Comparison of ENCODE assay signal across 1 cellular context in the genomic region with DNA sequence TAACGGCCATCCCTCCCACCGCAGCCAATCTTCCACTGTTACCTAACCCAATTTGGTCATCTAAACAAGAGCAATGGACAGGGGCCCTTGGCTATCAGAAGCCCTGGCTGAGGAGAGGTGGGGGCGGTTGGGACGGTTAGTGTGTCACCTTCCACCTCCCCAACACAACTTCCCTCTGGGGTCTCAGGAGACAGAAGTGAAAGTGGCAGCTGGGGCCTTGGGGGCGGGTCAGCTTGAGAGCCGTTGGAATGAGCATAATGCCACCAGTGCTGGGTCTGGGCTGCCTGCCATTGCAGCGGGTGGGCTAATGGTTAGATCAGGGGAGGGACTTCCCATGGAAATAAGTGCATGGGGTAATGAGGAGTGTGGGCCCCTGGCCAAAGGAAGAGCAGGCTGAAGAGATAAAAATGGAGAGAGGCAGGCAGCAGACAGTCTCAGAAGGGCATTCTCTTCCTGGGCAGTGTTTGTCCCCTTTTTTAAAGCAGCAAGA.
TF ChIP-seq lines count a peak whose summit lies in the region.

No MANE protein-coding gene starts in this region.

TF ChIP-seq in K562, 482 proteins besides CTCF, POLR2A, EP300 and RAD21 (continued from another document and continues in another):
- TF ChIP-seq, protein P1, sequence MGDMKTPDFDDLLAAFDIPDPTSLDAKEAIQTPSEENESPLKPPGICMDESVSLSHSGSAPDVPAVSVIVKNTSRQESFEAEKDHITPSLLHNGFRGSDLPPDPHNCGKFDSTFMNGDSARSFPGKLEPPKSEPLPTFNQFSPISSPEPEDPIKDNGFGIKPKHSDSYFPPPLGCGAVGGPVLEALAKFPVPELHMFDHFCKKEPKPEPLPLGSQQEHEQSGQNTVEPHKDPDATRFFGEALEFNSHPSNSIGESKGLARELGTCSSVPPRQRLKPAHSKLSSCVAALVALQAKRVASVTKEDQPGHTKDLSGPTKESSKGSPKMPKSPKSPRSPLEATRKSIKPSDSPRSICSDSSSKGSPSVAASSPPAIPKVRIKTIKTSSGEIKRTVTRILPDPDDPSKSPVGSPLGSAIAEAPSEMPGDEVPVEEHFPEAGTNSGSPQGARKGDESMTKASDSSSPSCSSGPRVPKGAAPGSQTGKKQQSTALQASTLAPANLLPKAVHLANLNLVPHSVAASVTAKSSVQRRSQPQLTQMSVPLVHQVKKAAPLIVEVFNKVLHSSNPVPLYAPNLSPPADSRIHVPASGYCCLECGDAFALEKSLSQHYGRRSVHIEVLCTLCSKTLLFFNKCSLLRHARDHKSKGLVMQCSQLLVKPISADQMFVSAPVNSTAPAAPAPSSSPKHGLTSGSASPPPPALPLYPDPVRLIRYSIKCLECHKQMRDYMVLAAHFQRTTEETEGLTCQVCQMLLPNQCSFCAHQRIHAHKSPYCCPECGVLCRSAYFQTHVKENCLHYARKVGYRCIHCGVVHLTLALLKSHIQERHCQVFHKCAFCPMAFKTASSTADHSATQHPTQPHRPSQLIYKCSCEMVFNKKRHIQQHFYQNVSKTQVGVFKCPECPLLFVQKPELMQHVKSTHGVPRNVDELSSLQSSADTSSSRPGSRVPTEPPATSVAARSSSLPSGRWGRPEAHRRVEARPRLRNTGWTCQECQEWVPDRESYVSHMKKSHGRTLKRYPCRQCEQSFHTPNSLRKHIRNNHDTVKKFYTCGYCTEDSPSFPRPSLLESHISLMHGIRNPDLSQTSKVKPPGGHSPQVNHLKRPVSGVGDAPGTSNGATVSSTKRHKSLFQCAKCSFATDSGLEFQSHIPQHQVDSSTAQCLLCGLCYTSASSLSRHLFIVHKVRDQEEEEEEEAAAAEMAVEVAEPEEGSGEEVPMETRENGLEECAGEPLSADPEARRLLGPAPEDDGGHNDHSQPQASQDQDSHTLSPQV (IDR thresholded peaks at IDR 0.05) = 0 out of 2 replicates have a peak, but pooled peaks have one; percentile 14
- TF ChIP-seq TRIM28 (IDR thresholded peaks at IDR 0.05) (no peak), ZNF76 (CRISPR knock-in tag; IDR thresholded peaks at IDR 0.05; ENCODE audit: borderline replicate concordance) (no peak), ZNF717 (CRISPR knock-in tag; IDR thresholded peaks at IDR 0.05) (no peak), KDM2B (CRISPR knock-in tag; IDR thresholded peaks at IDR 0.05) (no peak), SRSF1 (IDR thresholded peaks at IDR 0.05; ENCODE audit: low read depth, low read length) (no peak), ZNF764 (CRISPR knock-in tag; IDR thresholded peaks at IDR 0.05; ENCODE audit: low read depth) (no peak), ZNF766 (CRISPR knock-in tag; conservative IDR thresholded peaks at IDR 0.05) (no peak), ZZZ3 (IDR thresholded peaks at IDR 0.05) (no peak), RCOR1 (IDR thresholded peaks at IDR 0.05; ENCODE audit: borderline replicate concordance in 1 of 2, low read depth in 2 of 2, low read length in 2 of 2) (no peak; a peak in 1 of 4 replicates), ARID2 (IDR thresholded peaks at IDR 0.05) (no peak), ZBTB8A (IDR thresholded peaks at IDR 0.05; ENCODE audit: partially characterized antibody) (no peak), NR2C2 (CRISPR knock-in tag; IDR thresholded peaks at IDR 0.05) (no peak), NR2C2 (tag; IDR thresholded peaks at IDR 0.05) (0 out of 2 replicates have a peak, but pooled peaks have one; percentile 19), ZNF121 (CRISPR knock-in tag; conservative IDR thresholded peaks at IDR 0.05) (no peak), DDX20 (tag; IDR thresholded peaks at IDR 0.05; ENCODE audit: low read depth) (no peak), ZBTB7A (IDR thresholded peaks at IDR 0.05; ENCODE audit: borderline replicate concordance, control insufficient read depth, low read depth, low read length) (peak; percentile 56; the same call in 1 of the 2 replicates), ZNF143 (CRISPR knock-in tag; IDR thresholded peaks at IDR 0.05) (no peak), ZNF23 (CRISPR knock-in tag; IDR thresholded peaks at IDR 0.05) (no peak), POLR2G (IDR thresholded peaks at IDR 0.05; ENCODE audit: low read depth, low read length) (no peak), ZNF778 (CRISPR knock-in tag; IDR thresholded peaks at IDR 0.05) (no peak), PHF21A (IDR thresholded peaks at IDR 0.05; ENCODE audit: borderline replicate concordance, low read depth) (no peak), CBX1 (IDR thresholded peaks at IDR 0.05; ENCODE audit: low read depth) (no peak; the same call in 1 of the 2 replicates), RNF2 (IDR thresholded peaks at IDR 0.05) (peak; percentile 50; the same call in 1 of the 2 replicates), STAG1 (CRISPR knock-in tag; IDR thresholded peaks at IDR 0.05; ENCODE audit: borderline replicate concordance) (peak; percentile 24; the same call in 1 of the 2 replicates), CBX8 (IDR thresholded peaks at IDR 0.05; ENCODE audit: borderline replicate concordance, extremely low read depth, low read depth, low read length, poor library complexity, severe bottlenecking) (no peak), HOXB6 (CRISPR knock-in tag; IDR thresholded peaks at IDR 0.05; ENCODE audit: borderline replicate concordance) (no peak), MYNN (IDR thresholded peaks at IDR 0.05) (no peak), MYNN (CRISPR knock-in tag; IDR thresholded peaks at IDR 0.05) (no peak), TRIM24 (IDR thresholded peaks at IDR 0.05) (no peak), NFRKB (IDR thresholded peaks at IDR 0.05; ENCODE audit: low read depth) (no peak), SP1 (CRISPR knock-in tag; IDR thresholded peaks at IDR 0.05) (no peak), BCOR (IDR thresholded peaks at IDR 0.05) (peak; percentile 66), SREBF2 (CRISPR knock-in tag; IDR thresholded peaks at IDR 0.05) (no peak), HDAC6 (IDR thresholded peaks at IDR 0.05; ENCODE audit: low read depth, low read length) (no peak), SRSF3 (IDR thresholded peaks at IDR 0.05; ENCODE audit: insufficient read depth, low read length) (no peak), ELF1 (tag; IDR thresholded peaks at IDR 0.05) (no peak), SMAD2 (IDR thresholded peaks at IDR 0.05; ENCODE audit: low read depth, low read length) (no peak), CSDE1 (IDR thresholded peaks at IDR 0.05) (no peak), NFIC (IDR thresholded peaks at IDR 0.05) (peak; percentile 71), DPF2 (IDR thresholded peaks at IDR 0.05) (peak; percentile 51)
- TF ChIP-seq, protein P2, sequence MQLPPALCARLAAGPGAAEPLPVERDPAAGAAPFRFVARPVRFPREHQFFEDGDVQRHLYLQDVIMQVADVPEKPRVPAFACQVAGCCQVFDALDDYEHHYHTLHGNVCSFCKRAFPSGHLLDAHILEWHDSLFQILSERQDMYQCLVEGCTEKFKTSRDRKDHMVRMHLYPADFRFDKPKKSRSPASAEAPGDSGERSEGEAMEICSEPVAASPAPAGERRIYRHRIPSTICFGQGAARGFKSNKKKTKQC (CRISPR knock-in tag; IDR thresholded peaks at IDR 0.05) = no peak
- TF ChIP-seq, protein P3, sequence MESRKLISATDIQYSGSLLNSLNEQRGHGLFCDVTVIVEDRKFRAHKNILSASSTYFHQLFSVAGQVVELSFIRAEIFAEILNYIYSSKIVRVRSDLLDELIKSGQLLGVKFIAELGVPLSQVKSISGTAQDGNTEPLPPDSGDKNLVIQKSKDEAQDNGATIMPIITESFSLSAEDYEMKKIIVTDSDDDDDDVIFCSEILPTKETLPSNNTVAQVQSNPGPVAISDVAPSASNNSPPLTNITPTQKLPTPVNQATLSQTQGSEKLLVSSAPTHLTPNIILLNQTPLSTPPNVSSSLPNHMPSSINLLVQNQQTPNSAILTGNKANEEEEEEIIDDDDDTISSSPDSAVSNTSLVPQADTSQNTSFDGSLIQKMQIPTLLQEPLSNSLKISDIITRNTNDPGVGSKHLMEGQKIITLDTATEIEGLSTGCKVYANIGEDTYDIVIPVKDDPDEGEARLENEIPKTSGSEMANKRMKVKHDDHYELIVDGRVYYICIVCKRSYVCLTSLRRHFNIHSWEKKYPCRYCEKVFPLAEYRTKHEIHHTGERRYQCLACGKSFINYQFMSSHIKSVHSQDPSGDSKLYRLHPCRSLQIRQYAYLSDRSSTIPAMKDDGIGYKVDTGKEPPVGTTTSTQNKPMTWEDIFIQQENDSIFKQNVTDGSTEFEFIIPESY (CRISPR knock-in tag; IDR thresholded peaks at IDR 0.05) = no peak
- TF ChIP-seq, protein P4, sequence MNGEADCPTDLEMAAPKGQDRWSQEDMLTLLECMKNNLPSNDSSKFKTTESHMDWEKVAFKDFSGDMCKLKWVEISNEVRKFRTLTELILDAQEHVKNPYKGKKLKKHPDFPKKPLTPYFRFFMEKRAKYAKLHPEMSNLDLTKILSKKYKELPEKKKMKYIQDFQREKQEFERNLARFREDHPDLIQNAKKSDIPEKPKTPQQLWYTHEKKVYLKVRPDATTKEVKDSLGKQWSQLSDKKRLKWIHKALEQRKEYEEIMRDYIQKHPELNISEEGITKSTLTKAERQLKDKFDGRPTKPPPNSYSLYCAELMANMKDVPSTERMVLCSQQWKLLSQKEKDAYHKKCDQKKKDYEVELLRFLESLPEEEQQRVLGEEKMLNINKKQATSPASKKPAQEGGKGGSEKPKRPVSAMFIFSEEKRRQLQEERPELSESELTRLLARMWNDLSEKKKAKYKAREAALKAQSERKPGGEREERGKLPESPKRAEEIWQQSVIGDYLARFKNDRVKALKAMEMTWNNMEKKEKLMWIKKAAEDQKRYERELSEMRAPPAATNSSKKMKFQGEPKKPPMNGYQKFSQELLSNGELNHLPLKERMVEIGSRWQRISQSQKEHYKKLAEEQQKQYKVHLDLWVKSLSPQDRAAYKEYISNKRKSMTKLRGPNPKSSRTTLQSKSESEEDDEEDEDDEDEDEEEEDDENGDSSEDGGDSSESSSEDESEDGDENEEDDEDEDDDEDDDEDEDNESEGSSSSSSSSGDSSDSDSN (IDR thresholded peaks at IDR 0.05; ENCODE audit: borderline replicate concordance in 1 of 2, low read depth in 2 of 2, low read length in 2 of 2) = no peak
- TF ChIP-seq, protein P5, sequence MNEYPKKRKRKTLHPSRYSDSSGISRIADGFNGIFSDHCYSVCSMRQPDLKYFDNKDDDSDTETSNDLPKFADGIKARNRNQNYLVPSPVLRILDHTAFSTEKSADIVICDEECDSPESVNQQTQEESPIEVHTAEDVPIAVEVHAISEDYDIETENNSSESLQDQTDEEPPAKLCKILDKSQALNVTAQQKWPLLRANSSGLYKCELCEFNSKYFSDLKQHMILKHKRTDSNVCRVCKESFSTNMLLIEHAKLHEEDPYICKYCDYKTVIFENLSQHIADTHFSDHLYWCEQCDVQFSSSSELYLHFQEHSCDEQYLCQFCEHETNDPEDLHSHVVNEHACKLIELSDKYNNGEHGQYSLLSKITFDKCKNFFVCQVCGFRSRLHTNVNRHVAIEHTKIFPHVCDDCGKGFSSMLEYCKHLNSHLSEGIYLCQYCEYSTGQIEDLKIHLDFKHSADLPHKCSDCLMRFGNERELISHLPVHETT (CRISPR knock-in tag; conservative IDR thresholded peaks at IDR 0.05 in 1 of 2, IDR thresholded peaks at IDR 0.05 in 1 of 2) = no peak
- TF ChIP-seq, protein P6, sequence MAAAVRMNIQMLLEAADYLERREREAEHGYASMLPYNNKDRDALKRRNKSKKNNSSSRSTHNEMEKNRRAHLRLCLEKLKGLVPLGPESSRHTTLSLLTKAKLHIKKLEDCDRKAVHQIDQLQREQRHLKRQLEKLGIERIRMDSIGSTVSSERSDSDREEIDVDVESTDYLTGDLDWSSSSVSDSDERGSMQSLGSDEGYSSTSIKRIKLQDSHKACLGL (CRISPR knock-in tag; IDR thresholded peaks at IDR 0.05; ENCODE audit: borderline replicate concordance, poor library complexity, severe bottlenecking) = no peak
- TF ChIP-seq, protein P7, sequence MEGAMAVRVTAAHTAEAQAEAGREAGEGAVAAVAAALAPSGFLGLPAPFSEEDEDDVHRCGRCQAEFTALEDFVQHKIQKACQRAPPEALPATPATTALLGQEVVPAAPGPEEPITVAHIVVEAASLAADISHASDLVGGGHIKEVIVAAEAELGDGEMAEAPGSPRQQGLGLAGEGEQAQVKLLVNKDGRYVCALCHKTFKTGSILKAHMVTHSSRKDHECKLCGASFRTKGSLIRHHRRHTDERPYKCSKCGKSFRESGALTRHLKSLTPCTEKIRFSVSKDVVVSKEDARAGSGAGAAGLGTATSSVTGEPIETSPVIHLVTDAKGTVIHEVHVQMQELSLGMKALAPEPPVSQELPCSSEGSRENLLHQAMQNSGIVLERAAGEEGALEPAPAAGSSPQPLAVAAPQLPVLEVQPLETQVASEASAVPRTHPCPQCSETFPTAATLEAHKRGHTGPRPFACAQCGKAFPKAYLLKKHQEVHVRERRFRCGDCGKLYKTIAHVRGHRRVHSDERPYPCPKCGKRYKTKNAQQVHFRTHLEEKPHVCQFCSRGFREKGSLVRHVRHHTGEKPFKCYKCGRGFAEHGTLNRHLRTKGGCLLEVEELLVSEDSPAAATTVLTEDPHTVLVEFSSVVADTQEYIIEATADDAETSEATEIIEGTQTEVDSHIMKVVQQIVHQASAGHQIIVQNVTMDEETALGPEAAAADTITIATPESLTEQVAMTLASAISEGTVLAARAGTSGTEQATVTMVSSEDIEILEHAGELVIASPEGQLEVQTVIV (CRISPR knock-in tag; IDR thresholded peaks at IDR 0.05; ENCODE audit: borderline replicate concordance) = no peak
- TF ChIP-seq, protein P8, sequence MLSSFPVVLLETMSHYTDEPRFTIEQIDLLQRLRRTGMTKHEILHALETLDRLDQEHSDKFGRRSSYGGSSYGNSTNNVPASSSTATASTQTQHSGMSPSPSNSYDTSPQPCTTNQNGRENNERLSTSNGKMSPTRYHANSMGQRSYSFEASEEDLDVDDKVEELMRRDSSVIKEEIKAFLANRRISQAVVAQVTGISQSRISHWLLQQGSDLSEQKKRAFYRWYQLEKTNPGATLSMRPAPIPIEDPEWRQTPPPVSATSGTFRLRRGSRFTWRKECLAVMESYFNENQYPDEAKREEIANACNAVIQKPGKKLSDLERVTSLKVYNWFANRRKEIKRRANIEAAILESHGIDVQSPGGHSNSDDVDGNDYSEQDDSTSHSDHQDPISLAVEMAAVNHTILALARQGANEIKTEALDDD (IDR thresholded peaks at IDR 0.05) = peak; percentile 14; the same call in 1 of the 2 replicates
- TF ChIP-seq, protein P9, sequence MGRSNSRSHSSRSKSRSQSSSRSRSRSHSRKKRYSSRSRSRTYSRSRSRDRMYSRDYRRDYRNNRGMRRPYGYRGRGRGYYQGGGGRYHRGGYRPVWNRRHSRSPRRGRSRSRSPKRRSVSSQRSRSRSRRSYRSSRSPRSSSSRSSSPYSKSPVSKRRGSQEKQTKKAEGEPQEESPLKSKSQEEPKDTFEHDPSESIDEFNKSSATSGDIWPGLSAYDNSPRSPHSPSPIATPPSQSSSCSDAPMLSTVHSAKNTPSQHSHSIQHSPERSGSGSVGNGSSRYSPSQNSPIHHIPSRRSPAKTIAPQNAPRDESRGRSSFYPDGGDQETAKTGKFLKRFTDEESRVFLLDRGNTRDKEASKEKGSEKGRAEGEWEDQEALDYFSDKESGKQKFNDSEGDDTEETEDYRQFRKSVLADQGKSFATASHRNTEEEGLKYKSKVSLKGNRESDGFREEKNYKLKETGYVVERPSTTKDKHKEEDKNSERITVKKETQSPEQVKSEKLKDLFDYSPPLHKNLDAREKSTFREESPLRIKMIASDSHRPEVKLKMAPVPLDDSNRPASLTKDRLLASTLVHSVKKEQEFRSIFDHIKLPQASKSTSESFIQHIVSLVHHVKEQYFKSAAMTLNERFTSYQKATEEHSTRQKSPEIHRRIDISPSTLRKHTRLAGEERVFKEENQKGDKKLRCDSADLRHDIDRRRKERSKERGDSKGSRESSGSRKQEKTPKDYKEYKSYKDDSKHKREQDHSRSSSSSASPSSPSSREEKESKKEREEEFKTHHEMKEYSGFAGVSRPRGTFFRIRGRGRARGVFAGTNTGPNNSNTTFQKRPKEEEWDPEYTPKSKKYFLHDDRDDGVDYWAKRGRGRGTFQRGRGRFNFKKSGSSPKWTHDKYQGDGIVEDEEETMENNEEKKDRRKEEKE (IDR thresholded peaks at IDR 0.05; ENCODE audit: borderline replicate concordance in 1 of 2, control insufficient read depth in 1 of 2, low read depth in 2 of 2, low read length in 1 of 2) = no peak
